8 cellular contexts compared by ENCODE assay signal in genomic region chr1:155504207-155504606, GRCh38. TPM values are rescaled to one million over a fixed set of nuclear protein-coding genes. Genes with fewer than 3 reads are reported as not detected.
DNase-seq lines count a peak whose midpoint lies in the region; ATAC-seq lines count a peak whose summit lies in the region.

No MANE protein-coding gene starts in this region.

- peaks cover 31 to 61% (median 50%) of the 10 kb centered on the region in 7 donors for H3K4me1 Mint-ChIP-seq in naive thymus-derived CD4-positive, alpha-beta T cell

- no peak overlapping the region for H3K4me3 ChIP-seq in naive thymus-derived CD4-positive, alpha-beta T cell (ENCODE audit: low read length)

- intact Hi-C loops in naive thymus-derived CD4-positive, alpha-beta T cell (cut with micrococcal nuclease) = loop anchor here (2.0 to 10.0 kb wide), 2 partner anchors 249 to 253 kb away; partner anchors contain the start of gene ENTREP3 (in 1 of the 2)

- peaks cover 0 to 6% (median 4%) of the 10 kb centered on the region in 5 donors for H3K36me3 Mint-ChIP-seq in naive thymus-derived CD4-positive, alpha-beta T cell

- H3K9me3 Mint-ChIP-seq in naive thymus-derived CD4-positive, alpha-beta T cell = no peaks in the 10 kb centered on the region

- H3K4me3 Mint-ChIP-seq in naive thymus-derived CD4-positive, alpha-beta T cell = no peak overlapping the region

- no peaks in the 10 kb centered on the region for H3K36me3 ChIP-seq in naive thymus-derived CD4-positive, alpha-beta T cell (ENCODE audit: control insufficient read depth in 2 of 3, insufficient read depth in 3 of 3, low read length in 3 of 3)

- DNase-seq in NCI-H2227 (lab: John Stamatoyannopoulos, UW; ENCODE audit: unreplicated experiment) = peak; percentile 25
- no peak for DNase-seq in NCI-H2227 treated with DMSO at 0.1 percent for 48 hours (lab: John Stamatoyannopoulos, UW)
- DNase-seq in NCI-H226 = peak; percentile 31
- peak; percentile 30 to 58 for DNase-seq in dermis microvascular lymphatic vessel endothelial cell (ENCODE audit: low read depth in 2 of 2)
- peak in 2 of 9 donors; percentile 5 to 30 for DNase-seq in naive thymus-derived CD4-positive, alpha-beta T cell
- DNase-seq in KG1 (lab: John Stamatoyannopoulos, UW) = no peak

- H3K27me3 ChIP-seq in naive thymus-derived CD4-positive, alpha-beta T cell (ENCODE audit: control insufficient read depth in 2 of 2, insufficient read depth in 2 of 2, low read length in 2 of 2) = no peaks in the 10 kb centered on the region

- peak overlapping the region in 3 of 9 donors; percentile 10 to 32 (median 14) for H3K27ac Mint-ChIP-seq in naive thymus-derived CD4-positive, alpha-beta T cell

- H3K9me3 ChIP-seq in naive thymus-derived CD4-positive, alpha-beta T cell (ENCODE audit: control insufficient read depth in 2 of 3, low read length in 3 of 3) = no peaks in the 10 kb centered on the region

- no peak overlapping the region for H3K27ac ChIP-seq in naive thymus-derived CD4-positive, alpha-beta T cell (ENCODE audit: low read depth, low read length)

- peaks cover 0 to 18% of the 10 kb centered on the region in 2 donors for H3K4me1 ChIP-seq in naive thymus-derived CD4-positive, alpha-beta T cell (ENCODE audit: control insufficient read depth in 2 of 2, insufficient read depth in 2 of 2, low read length in 2 of 2)

- no peaks in the 10 kb centered on the region for H3K27me3 Mint-ChIP-seq in naive thymus-derived CD4-positive, alpha-beta T cell

- CTCF ChIA-PET in naive thymus-derived CD4-positive, alpha-beta T cell (lab: Charles Lee) = interaction anchor here (0.6 to 1.3 kb wide), 3 partner anchors 9 to 254 kb away, joined by 3 to 5 read pairs (median 3); no protein-coding TSS in a partner anchor

- peak; percentile 71 for ATAC-seq in naive thymus-derived CD4-positive, alpha-beta T cell
- no peak for ATAC-seq in GM19395 (IDR thresholded peaks at IDR 0.05; ENCODE audit: unreplicated experiment)
- ATAC-seq in HG03442 (IDR thresholded peaks at IDR 0.05; ENCODE audit: unreplicated experiment) = no peak

- POLR2A ChIA-PET in naive thymus-derived CD4-positive, alpha-beta T cell (lab: Charles Lee) = interaction anchor here (0.8 kb wide), 1 partner anchor 176 kb away, joined by 4 read pairs; no protein-coding TSS in a partner anchor

RNA-seq across cellular contexts. Expression of gene ASH1L, which starts 58.4 kb away (rescaled TPM):
- 13.5 and 16.8 TPM in 2 replicates for total RNA-seq in dermis microvascular lymphatic vessel endothelial cell
- total RNA-seq in naive thymus-derived CD4-positive, alpha-beta T cell = 100 to 1,000 TPM in 2 of 5 experiments, 10 to 100 TPM in 3; 57.2 to 109 (median 95.1) TPM
- polyA plus RNA-seq in naive thymus-derived CD4-positive, alpha-beta T cell = 10 to 100 TPM; 20.1 to 34.9 TPM

Comparison
In these comparisons a context has a peak if more than half of its experiments do, and no peak if none do; other contexts are left out.
1. DNase-seq: peak in NCI-H2227 (single experiment), NCI-H226 (single experiment) and dermis microvascular lymphatic vessel endothelial cell (2 of 2); none in NCI-H2227 treated with DMSO at 0.1 percent for 48 hours (single experiment) and KG1 (single experiment).